ENCODE assay signal across 8 cellular contexts in the genomic region with DNA sequence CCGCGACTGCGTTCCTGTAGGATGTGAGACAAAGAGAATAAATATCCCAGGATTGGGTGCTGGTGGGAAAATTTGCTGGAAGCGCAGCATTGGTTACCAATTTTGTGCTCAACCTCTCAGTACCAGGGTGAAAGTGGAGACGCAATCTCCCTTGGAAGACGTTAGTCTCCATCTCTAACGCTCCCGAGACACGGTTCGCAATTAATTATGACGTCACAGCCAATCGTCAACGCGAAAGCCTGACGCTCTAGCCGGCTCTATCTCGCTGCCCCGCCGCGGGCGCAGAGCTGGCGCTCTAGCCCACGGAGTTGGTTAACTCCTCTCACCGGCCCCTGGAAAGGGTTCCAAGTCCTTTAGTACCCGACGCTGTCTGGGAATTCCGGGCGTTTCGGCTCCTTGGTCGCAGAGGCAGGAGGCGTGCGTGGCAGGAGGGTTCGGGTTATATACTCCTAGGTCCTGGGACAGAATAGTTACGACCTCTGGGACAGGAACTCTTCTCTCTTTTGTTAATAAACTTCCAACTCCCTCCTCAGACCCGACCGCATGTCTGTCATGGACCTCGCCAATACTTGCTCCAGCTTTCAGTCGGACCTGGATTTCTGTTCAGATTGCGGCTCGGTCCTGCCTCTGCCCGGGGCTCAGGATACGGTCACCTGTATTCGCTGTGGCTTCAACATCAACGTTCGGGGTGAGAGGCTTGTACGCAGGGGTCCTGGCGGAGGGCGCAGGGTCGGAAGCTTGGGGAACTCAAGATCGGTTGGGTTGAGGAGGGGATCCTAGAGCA. TPM values are rescaled to one million over a fixed set of nuclear protein-coding genes. Genes with fewer than 3 reads are reported as not detected.
DNase-seq lines count a peak whose midpoint lies in the region; ATAC-seq and FAIRE-seq lines count a peak whose summit lies in the region.

A gene with protein sequence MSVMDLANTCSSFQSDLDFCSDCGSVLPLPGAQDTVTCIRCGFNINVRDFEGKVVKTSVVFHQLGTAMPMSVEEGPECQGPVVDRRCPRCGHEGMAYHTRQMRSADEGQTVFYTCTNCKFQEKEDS (plus strand): TSS at position 284 of the 784 bp plus-strand sequence. CDS start 260 bp downstream, at position 544.

- H3K36me3 ChIP-seq in KOPT-K1 (ENCODE audit: insufficient read depth, low read length): peaks cover 37% of the 10 kb centered on the region
- peaks cover 16 to 18% of the 10 kb centered on the region in 2 donors for H3K36me3 ChIP-seq in muscle layer of duodenum (ENCODE audit: control insufficient read depth in 1 of 2, insufficient read depth in 2 of 2, low read length in 2 of 2)

- DNase-seq in DMS153 treated with DMSO at 0.1 percent for 48 hours (lab: John Stamatoyannopoulos, UW; ENCODE audit: unreplicated experiment): peak; percentile 92
- peak; percentile 88 for DNase-seq in RCC 7860 (ENCODE audit: low spot score)
- DNase-seq in activated T-cell treated with anti-CD3 and anti-CD28 coated beads, Interleukin-2, amount 50 U/mL, for 72 hours: peak; percentile 86 to 88
- DNase-seq in stimulated activated CD8-positive, alpha-beta memory T cell treated with anti-CD3 and anti-CD28 coated beads, Interleukin-7, amount 100 ng/mL, for 4 hours (ENCODE audit: low read depth in 2 of 2): peak; percentile 80 to 82

- FAIRE-seq in RCC 7860 (lab: Jason Lieb, UNC): peak; percentile 66

- H3K27ac ChIP-seq in KOPT-K1 (ENCODE audit: low read depth, low read length, poor library complexity, severe bottlenecking) (peak within 1 kb of the TSS; percentile 89), muscle layer of duodenum (ENCODE audit: low read length) (peak within 1 kb of the TSS; percentile 97)

- H3K36me3 Mint-ChIP-seq in activated T-cell treated with anti-CD3 and anti-CD28 coated beads, Interleukin-2, amount 50 U/mL, for 72 hours (ENCODE audit: insufficient read depth in 2 of 2): peaks cover 10 to 19% of the 10 kb centered on the region in 2 donors

- peak within 1 kb of the TSS; percentile 94 for H3K27ac Mint-ChIP-seq in activated T-cell treated with anti-CD3 and anti-CD28 coated beads, Interleukin-2, amount 50 U/mL, for 72 hours

- peaks cover 16 to 22% of the 10 kb centered on the region in 2 donors for H3K4me1 ChIP-seq in muscle layer of duodenum (ENCODE audit: control insufficient read depth in 1 of 2, insufficient read depth in 2 of 2, low read length in 2 of 2)

- no peaks in the 10 kb centered on the region for H3K9me3 ChIP-seq in KOPT-K1 (ENCODE audit: insufficient read depth, low read length, poor library complexity, severe bottlenecking)
- H3K9me3 ChIP-seq in muscle layer of duodenum (ENCODE audit: control insufficient read depth in 1 of 2, low read length in 2 of 2): no peaks in the 10 kb centered on the region

- H3K9me3 Mint-ChIP-seq in activated T-cell treated with anti-CD3 and anti-CD28 coated beads, Interleukin-2, amount 50 U/mL, for 72 hours: peaks cover 0 to 1% of the 10 kb centered on the region in 2 donors

- H3K27me3 Mint-ChIP-seq in activated T-cell treated with anti-CD3 and anti-CD28 coated beads, Interleukin-2, amount 50 U/mL, for 72 hours (ENCODE audit: low read depth): no peaks in the 10 kb centered on the region

- peak within 1 kb of the TSS; percentile 98 to 99 for H3K4me3 ChIP-seq in muscle layer of duodenum (ENCODE audit: low read depth in 1 of 2, low read length in 2 of 2)

- H3K4me3 Mint-ChIP-seq in activated T-cell treated with anti-CD3 and anti-CD28 coated beads, Interleukin-2, amount 50 U/mL, for 72 hours: peak within 1 kb of the TSS; percentile 93 to 94

- H3K4me1 Mint-ChIP-seq in activated T-cell treated with anti-CD3 and anti-CD28 coated beads, Interleukin-2, amount 50 U/mL, for 72 hours (ENCODE audit: low read depth): peaks cover 29% of the 10 kb centered on the region

- ATAC-seq in GM21723 (IDR thresholded peaks at IDR 0.05; ENCODE audit: unreplicated experiment): peak; percentile 78
- peak; percentile 94 to 95 for ATAC-seq in activated T-cell treated with anti-CD3 and anti-CD28 coated beads, Interleukin-2, amount 50 U/mL, for 72 hours (replicated peaks in 1 of 2)
- ATAC-seq in esophagus mucosa: peak; percentile 95

- H3K27me3 ChIP-seq in muscle layer of duodenum (ENCODE audit: low read depth, low read length): no peaks in the 10 kb centered on the region

RNA-seq across cellular contexts. Expression of the gene that starts here (rescaled TPM):
- total RNA-seq in activated T-cell treated with anti-CD3 and anti-CD28 coated beads, Interleukin-2, amount 50 U/mL, for 72 hours: 10 to 100 TPM; 77.1 to 81.9 TPM
- total RNA-seq in esophagus mucosa: 33.1 TPM

Comparison
In these comparisons a context has a peak if more than half of its experiments do, and no peak if none do; other contexts are left out.
1. Peak in every context shown above with its lines: DNase-seq, ATAC-seq, H3K4me3 ChIP-seq and H3K27ac ChIP-seq.